ENCODE assay signal across 22 cellular contexts in the genomic region with DNA sequence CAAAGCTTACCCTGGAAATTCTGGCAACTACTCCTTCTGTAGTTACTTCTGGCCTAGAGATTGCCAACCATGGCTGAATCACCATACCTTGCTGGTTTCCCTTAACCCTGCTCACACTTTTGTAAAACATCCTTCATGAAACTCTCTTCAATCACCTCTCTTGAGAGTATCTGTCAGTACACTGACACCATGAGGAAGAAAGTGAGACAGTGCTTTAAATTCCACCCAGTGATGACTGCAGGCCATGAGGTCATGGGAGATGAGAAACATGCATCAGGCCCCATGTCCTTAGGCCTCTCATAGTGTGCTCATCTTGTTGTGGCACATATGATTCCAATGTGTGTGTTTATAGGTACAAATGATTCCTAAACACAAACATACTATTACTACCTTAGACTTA. TPM values are rescaled to one million over a fixed set of nuclear protein-coding genes. Genes with fewer than 3 reads are reported as not detected.
A peak's percentile ranks its signal among the peaks of the same experiment; 100 is the strongest.
DNase-seq lines count a peak whose midpoint lies in the region; TF ChIP-seq lines count a peak whose summit lies in the region.
"Had no signal": no experiment of that assay in that cellular context is flagged by ENCODE, and none has a peak within 500 bp of the region (broad histone marks: within the 10 kb centered on the region; RNA-seq: fewer than 3 reads in every experiment).

No MANE protein-coding gene starts in this region.

- H3K4me3 Mint-ChIP-seq in Calu3 (ENCODE audit: low read depth, unreplicated experiment) = no peak overlapping the region
- H3K4me3 Mint-ChIP-seq: CD8-positive, alpha-beta memory T cell; GM23338; neural crest cell had no signal

- H3K27me3 Mint-ChIP-seq in Calu3 (ENCODE audit: unreplicated experiment) = no peaks in the 10 kb centered on the region

- H3K36me3 Mint-ChIP-seq in Calu3 (ENCODE audit: insufficient read depth, unreplicated experiment) = no peaks in the 10 kb centered on the region
- H3K36me3 Mint-ChIP-seq: CD8-positive, alpha-beta memory T cell had no signal

- BruUV-seq in Calu3 (replicated peaks; lab: Mats Ljungman, UMichigan) = no TSS peak

- intact Hi-C loops in Calu3 (cut with micrococcal nuclease; ENCODE audit: unreplicated experiment) = no loop called here

- H3K9me3 Mint-ChIP-seq in Calu3 (ENCODE audit: low read depth, unreplicated experiment) = peaks cover 4% of the 10 kb centered on the region
- H3K9me3 Mint-ChIP-seq: neural crest cell had no signal

- peak; percentile 34 for DNase-seq in activated CD4-positive, alpha-beta T cell treated with anti-CD3 and anti-CD28 coated beads for 48 hours
- DNase-seq in activated CD4-positive, alpha-beta T cell treated with anti-CD3 and anti-CD28 coated beads, Interleukin-2, amount 50 U/mL, for 1 hour = no peak
- DNase-seq in ELR (ENCODE audit: low read depth) (peak; percentile 13), amniotic epithelial cell (ENCODE audit: low read depth) (peak; percentile 7), kidney tubule cell (ENCODE audit: low spot score) (peak; percentile 62), Calu3 (no peak), G401 (ENCODE audit: low spot score) (no peak), islet precursor cell (no peak)
- DNase-seq: AML-193; amygdala; CD8-positive, alpha-beta memory T cell; cortex of kidney; KBM-7; NCI-H2171 treated with DMSO at 0.1 percent for 48 hours; NCI-H526; Peyer's patch; posterior cingulate gyrus; stimulated activated CD8-positive, alpha-beta memory T cell treated with anti-CD3 and anti-CD28 coated beads, Interleukin-4, amount 100 ng/mL, for 48 hours; trophoblast cell had no signal

- CTCF ChIA-PET in Calu3 (lab: Charles Lee) = no interaction called here

- peaks cover 35% of the 10 kb centered on the region for H3K4me1 Mint-ChIP-seq in Calu3 (ENCODE audit: low read depth, unreplicated experiment)
- H3K4me1 Mint-ChIP-seq: CD8-positive, alpha-beta memory T cell had no signal

- no peak overlapping the region for H3K27ac Mint-ChIP-seq in Calu3 (ENCODE audit: unreplicated experiment)
- H3K27ac Mint-ChIP-seq: activated T-helper 2 cell treated with anti-CD3 and anti-CD28 coated beads, Interferon-gamma antibody, Interleukin-2, Interleukin-4, amounts not matched to agents 10 μg/mL and 5 μg/mL and 100 μg/mL, durations not matched to agents 14 hours and 24 hours and 36 hours; GM23338 had no signal

- no peak for TF ChIP-seq CTCF in Calu3 (IDR thresholded peaks at IDR 0.05; ENCODE audit: unreplicated experiment)

- in situ Hi-C loops in G401 (cut with HindIII; ENCODE audit: low sequenced_read_pairs) = no loop called here

RNA-seq across cellular contexts. Expression of a gene that starts 24.6 kb away (rescaled TPM):
- total RNA-seq in Calu3 (2022) = 343 and 364 TPM in 2 replicates
- 107 and 111 TPM in 2 replicates for total RNA-seq in G401 (2014; rRNA removed; shearing (Covaris generic))

Comparison
In these comparisons a context has a peak if more than half of its experiments do, and no peak if none do; other contexts are left out.
1. DNase-seq: peak in activated CD4-positive, alpha-beta T cell treated with anti-CD3 and anti-CD28 coated beads for 48 hours (single experiment), ELR (single experiment), amniotic epithelial cell (single experiment) and kidney tubule cell (single experiment); none in activated CD4-positive, alpha-beta T cell treated with anti-CD3 and anti-CD28 coated beads, Interleukin-2, amount 50 U/mL, for 1 hour (single experiment), Calu3 (single experiment), G401 (single experiment) and islet precursor cell (single experiment).